ENCODE assay signal across 19 cellular contexts in the genomic region with DNA sequence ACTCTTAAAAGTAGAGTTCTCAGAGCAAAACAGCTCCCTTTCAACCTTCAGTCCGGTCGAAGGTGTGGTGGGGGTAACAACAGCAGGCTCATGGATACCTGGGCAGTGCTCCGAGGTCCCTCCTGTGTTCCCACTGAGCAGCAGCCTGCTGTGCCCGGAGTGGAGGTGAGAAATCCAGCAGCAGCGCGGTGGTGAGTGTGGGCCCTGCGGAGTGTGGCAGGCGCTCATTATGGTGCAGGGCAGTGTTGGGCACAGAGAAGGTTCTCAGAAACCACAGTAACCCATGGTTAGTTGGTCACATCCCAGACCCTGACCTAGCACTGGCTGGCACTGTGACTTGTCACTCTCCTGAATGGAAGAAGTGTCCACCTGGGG. TPM values are rescaled to one million over a fixed set of nuclear protein-coding genes. Genes with fewer than 3 reads are reported as not detected.
DNase-seq lines count a peak whose midpoint lies in the region; ATAC-seq and TF ChIP-seq lines count a peak whose summit lies in the region.
"Had no signal": no experiment of that assay in that cellular context is flagged by ENCODE, and none has a peak within 500 bp of the region (broad histone marks: within the 10 kb centered on the region; RNA-seq: fewer than 3 reads in every experiment).

No MANE protein-coding gene starts in this region.

- no peaks in the 10 kb centered on the region for H3K9me2 ChIP-seq in DOHH2 (replicated peaks; ENCODE audit: control insufficient read depth, low read length)

- H3K79me2 ChIP-seq in DOHH2 (ENCODE audit: control insufficient read depth, low read length): peaks cover 66% of the 10 kb centered on the region

- DNase-seq in CD4-positive, CD25-positive, alpha-beta regulatory T cell: no peak
- DNase-seq in activated naive CD8-positive, alpha-beta T cell treated with anti-CD3 and anti-CD28 coated beads, Interleukin-2, amount 10 ng/mL, durations not matched to agents 7 days and 5 days: no peak
- no peak for DNase-seq in nephron progenitor cell
- no peak for DNase-seq in stimulated activated CD4-positive, alpha-beta T cell treated with anti-CD3 and anti-CD28 coated beads, Interleukin-2, amount 100 ng/mL, for 48 hours
- no peak for DNase-seq in activated effector memory CD4-positive, alpha-beta T cell treated with anti-CD3 and anti-CD28 coated beads, Interleukin-2, amount 50 U/mL, for 16 hours
- DNase-seq: activated gamma-delta T cell treated with Interleukin-2 at 50 U/mL for 16 hours; central memory CD4-positive, alpha-beta T cell; COR-L47; heart left ventricle; NCI-H1436; NCI-H345; OCI-M1; T-cell had no signal

- peaks cover 3% of the 10 kb centered on the region for H3K36me3 Mint-ChIP-seq in CD4-positive, CD25-positive, alpha-beta regulatory T cell
- H3K36me3 Mint-ChIP-seq in activated naive CD8-positive, alpha-beta T cell treated with anti-CD3 and anti-CD28 coated beads, Interleukin-2, amount 10 ng/mL, durations not matched to agents 7 days and 5 days: peaks cover 18% of the 10 kb centered on the region
- H3K36me3 Mint-ChIP-seq in nephron progenitor cell (ENCODE audit: low read depth): peaks cover 12% of the 10 kb centered on the region

- peaks cover 4% of the 10 kb centered on the region for H3K27me3 Mint-ChIP-seq in CD4-positive, CD25-positive, alpha-beta regulatory T cell
- H3K27me3 Mint-ChIP-seq in activated naive CD8-positive, alpha-beta T cell treated with anti-CD3 and anti-CD28 coated beads, Interleukin-2, amount 10 ng/mL, durations not matched to agents 7 days and 5 days: no peaks in the 10 kb centered on the region
- H3K27me3 Mint-ChIP-seq in nephron progenitor cell (ENCODE audit: low read depth, poor library complexity): no peaks in the 10 kb centered on the region
- H3K27me3 Mint-ChIP-seq: activated CD4-positive, alpha-beta T cell treated with anti-CD3 and anti-CD28 coated beads for 36 hours; T-cell had no signal

- peaks cover 16% of the 10 kb centered on the region for H3K36me3 ChIP-seq in CD4-positive, CD25-positive, alpha-beta regulatory T cell (ENCODE audit: control insufficient read depth, insufficient read depth, low read length)
- H3K36me3 ChIP-seq in DOHH2 (ENCODE audit: control insufficient read depth, low read length): peaks cover 81% of the 10 kb centered on the region

- peak overlapping the region; percentile 2; the same call in 1 of the 2 replicates for H3K4me2 ChIP-seq in DOHH2 (ENCODE audit: low read length)
- H3K4me2 ChIP-seq: GM23338 had no signal

- peak overlapping the region in 3 of 4 donors; percentile 41 to 83 (median 62) for H3K4me3 Mint-ChIP-seq in CD4-positive, CD25-positive, alpha-beta regulatory T cell
- H3K4me3 Mint-ChIP-seq in activated naive CD8-positive, alpha-beta T cell treated with anti-CD3 and anti-CD28 coated beads, Interleukin-2, amount 10 ng/mL, durations not matched to agents 7 days and 5 days: peak overlapping the region; percentile 4
- H3K4me3 Mint-ChIP-seq in nephron progenitor cell: no peak overlapping the region
- H3K4me3 Mint-ChIP-seq: activated CD4-positive, alpha-beta T cell treated with anti-CD3 and anti-CD28 coated beads for 36 hours; GM23338; T-cell had no signal

- H3F3A ChIP-seq in DOHH2 (ENCODE audit: control insufficient read depth, insufficient read depth): peaks cover 33% of the 10 kb centered on the region

- no peaks in the 10 kb centered on the region for H3K27me3 ChIP-seq in CD4-positive, CD25-positive, alpha-beta regulatory T cell (ENCODE audit: control insufficient read depth, insufficient read depth, low read length)
- no peaks in the 10 kb centered on the region for H3K27me3 ChIP-seq in DOHH2 (ENCODE audit: control insufficient read depth, low read length)
- H3K27me3 ChIP-seq: heart left ventricle had no signal

- H3K9me3 Mint-ChIP-seq in CD4-positive, CD25-positive, alpha-beta regulatory T cell: no peaks in the 10 kb centered on the region
- H3K9me3 Mint-ChIP-seq in activated naive CD8-positive, alpha-beta T cell treated with anti-CD3 and anti-CD28 coated beads, Interleukin-2, amount 10 ng/mL, durations not matched to agents 7 days and 5 days: no peaks in the 10 kb centered on the region
- no peaks in the 10 kb centered on the region for H3K9me3 Mint-ChIP-seq in nephron progenitor cell
- H3K9me3 Mint-ChIP-seq: nephron, T-cell had no signal

- TF ChIP-seq CTCF in DOHH2 (IDR thresholded peaks at IDR 0.05; ENCODE audit: low read depth, low read length, poor library complexity, severe bottlenecking): no peak
- TF ChIP-seq CTCF in nephron progenitor cell (IDR thresholded peaks at IDR 0.05): no peak

- H4K20me1 ChIP-seq in DOHH2 (ENCODE audit: control insufficient read depth, insufficient read depth, low read depth, low read length): 0 out of 2 replicates have a peak, but pooled peaks cover 5% of the 10 kb centered on the region

- peaks cover 38% of the 10 kb centered on the region for H3K4me1 ChIP-seq in CD4-positive, CD25-positive, alpha-beta regulatory T cell (ENCODE audit: control insufficient read depth, insufficient read depth, low read length, poor library complexity, severe bottlenecking)
- H3K4me1 ChIP-seq in DOHH2 (ENCODE audit: control insufficient read depth, low read length): peaks cover 59% of the 10 kb centered on the region

- peak overlapping the region in 2 of 3 donors; percentile 29 to 55 for H3K27ac Mint-ChIP-seq in CD4-positive, CD25-positive, alpha-beta regulatory T cell
- peak overlapping the region; percentile 71 for H3K27ac Mint-ChIP-seq in activated naive CD8-positive, alpha-beta T cell treated with anti-CD3 and anti-CD28 coated beads, Interleukin-2, amount 10 ng/mL, durations not matched to agents 7 days and 5 days
- H3K27ac Mint-ChIP-seq in nephron progenitor cell: peak overlapping the region; percentile 74
- H3K27ac Mint-ChIP-seq: activated CD4-positive, alpha-beta T cell treated with anti-CD3 and anti-CD28 coated beads for 36 hours; GM23338; nephron had no signal

- no peaks in the 10 kb centered on the region for H3K9me3 ChIP-seq in CD4-positive, CD25-positive, alpha-beta regulatory T cell (ENCODE audit: control insufficient read depth in 2 of 2, low read length in 2 of 2)
- H3K9me3 ChIP-seq in DOHH2 (ENCODE audit: control insufficient read depth, insufficient read depth, low read length): no peaks in the 10 kb centered on the region
- H3K9me3 ChIP-seq: heart left ventricle had no signal

- H3K4me1 Mint-ChIP-seq in CD4-positive, CD25-positive, alpha-beta regulatory T cell: peaks cover 6 to 51% (median 12%) of the 10 kb centered on the region in 4 donors
- H3K4me1 Mint-ChIP-seq in activated naive CD8-positive, alpha-beta T cell treated with anti-CD3 and anti-CD28 coated beads, Interleukin-2, amount 10 ng/mL, durations not matched to agents 7 days and 5 days: peaks cover 27% of the 10 kb centered on the region
- H3K4me1 Mint-ChIP-seq in nephron progenitor cell: peaks cover 66% of the 10 kb centered on the region

- no peak overlapping the region for H3K27ac ChIP-seq in CD4-positive, CD25-positive, alpha-beta regulatory T cell (ENCODE audit: insufficient read depth, low read length, poor library complexity, severe bottlenecking)
- H3K27ac ChIP-seq in DOHH2 (ENCODE audit: low read depth, low read length): no peak overlapping the region

- no peak overlapping the region for H3K4me3 ChIP-seq in CD4-positive, CD25-positive, alpha-beta regulatory T cell (ENCODE audit: low read depth, low read length)
- H3K4me3 ChIP-seq in DOHH2 (ENCODE audit: low read length): no peak overlapping the region
- H3K4me3 ChIP-seq: GM23338, heart left ventricle had no signal

- POLR2A ChIA-PET in activated naive CD8-positive, alpha-beta T cell treated with anti-CD3 and anti-CD28 coated beads, Interleukin-2, amount 10 ng/mL, durations not matched to agents 7 days and 5 days (lab: Charles Lee): interaction anchor here (1.0 to 1.6 kb wide), 2 partner anchors 15 to 153 kb away, joined by 3 to 5 read pairs; no protein-coding TSS in a partner anchor

- ATAC-seq in CD4-positive, CD25-positive, alpha-beta regulatory T cell (ENCODE audit: low read depth in 2 of 2): no peak
- ATAC-seq in activated naive CD8-positive, alpha-beta T cell treated with anti-CD3 and anti-CD28 coated beads, Interleukin-2, amount 10 ng/mL, durations not matched to agents 7 days and 5 days (ENCODE audit: low read depth): no peak
- ATAC-seq in HG03439 (IDR thresholded peaks at IDR 0.05; ENCODE audit: unreplicated experiment) (no peak), HG03469 (IDR thresholded peaks at IDR 0.05; ENCODE audit: unreplicated experiment) (no peak)
- ATAC-seq: activated CD4-positive, alpha-beta T cell treated with anti-CD3 and anti-CD28 coated beads for 36 hours; GM23338; heart left ventricle; T-cell had no signal

RNA-seq across cellular contexts. Expression of gene P4HB, which starts 5.0 kb away (rescaled TPM):
- 231 TPM for total RNA-seq in CD4-positive, CD25-positive, alpha-beta regulatory T cell
- polyA plus RNA-seq in CD4-positive, CD25-positive, alpha-beta regulatory T cell: 100 to 1,000 TPM; 186 to 216 (median 207) TPM
- 100 to 1,000 TPM; 319 to 347 TPM for total RNA-seq in activated naive CD8-positive, alpha-beta T cell treated with anti-CD3 and anti-CD28 coated beads, Interleukin-2, amount 10 ng/mL, durations not matched to agents 7 days and 5 days

RNA-seq across cellular contexts. Expression of gene ARHGDIA, which starts 5.8 kb away (rescaled TPM):
- 578 TPM for total RNA-seq in CD4-positive, CD25-positive, alpha-beta regulatory T cell
- polyA plus RNA-seq in CD4-positive, CD25-positive, alpha-beta regulatory T cell: 100 to 1,000 TPM in 2 of 4 donors, 10 to 100 TPM in 2; 91.4 to 141 (median 99.4) TPM
- total RNA-seq in activated naive CD8-positive, alpha-beta T cell treated with anti-CD3 and anti-CD28 coated beads, Interleukin-2, amount 10 ng/mL, durations not matched to agents 7 days and 5 days: 100 to 1,000 TPM; 538 to 539 TPM

RNA-seq across cellular contexts. Expression of gene ALYREF, which starts 26.0 kb away (rescaled TPM):
- 90.9 TPM for total RNA-seq in CD4-positive, CD25-positive, alpha-beta regulatory T cell
- 10 to 100 TPM; 24.8 to 57.6 (median 39.6) TPM for polyA plus RNA-seq in CD4-positive, CD25-positive, alpha-beta regulatory T cell
- 100 to 1,000 TPM; 135 to 152 TPM for total RNA-seq in activated naive CD8-positive, alpha-beta T cell treated with anti-CD3 and anti-CD28 coated beads, Interleukin-2, amount 10 ng/mL, durations not matched to agents 7 days and 5 days

RNA-seq across cellular contexts. Expression of gene ANAPC11, which starts 26.2 kb away (rescaled TPM):
- total RNA-seq in CD4-positive, CD25-positive, alpha-beta regulatory T cell: 44.4 TPM
- 100 to 1,000 TPM; 262 to 331 (median 290) TPM for polyA plus RNA-seq in CD4-positive, CD25-positive, alpha-beta regulatory T cell
- total RNA-seq in activated naive CD8-positive, alpha-beta T cell treated with anti-CD3 and anti-CD28 coated beads, Interleukin-2, amount 10 ng/mL, durations not matched to agents 7 days and 5 days: 100 to 1,000 TPM; 102 to 106 TPM

RNA-seq across cellular contexts. Expression of gene PPP1R27, which starts 30.5 kb away (rescaled TPM):
- not detected for total RNA-seq in CD4-positive, CD25-positive, alpha-beta regulatory T cell
- not detected for polyA plus RNA-seq in CD4-positive, CD25-positive, alpha-beta regulatory T cell
- not detected for total RNA-seq in activated naive CD8-positive, alpha-beta T cell treated with anti-CD3 and anti-CD28 coated beads, Interleukin-2, amount 10 ng/mL, durations not matched to agents 7 days and 5 days
- total RNA-seq: activated CD4-positive, alpha-beta T cell treated with anti-CD3 and anti-CD28 coated beads for 36 hours; GM23338; heart left ventricle; T-cell had no signal
- polyA plus RNA-seq: heart left ventricle had no signal
